In the genomic region with DNA sequence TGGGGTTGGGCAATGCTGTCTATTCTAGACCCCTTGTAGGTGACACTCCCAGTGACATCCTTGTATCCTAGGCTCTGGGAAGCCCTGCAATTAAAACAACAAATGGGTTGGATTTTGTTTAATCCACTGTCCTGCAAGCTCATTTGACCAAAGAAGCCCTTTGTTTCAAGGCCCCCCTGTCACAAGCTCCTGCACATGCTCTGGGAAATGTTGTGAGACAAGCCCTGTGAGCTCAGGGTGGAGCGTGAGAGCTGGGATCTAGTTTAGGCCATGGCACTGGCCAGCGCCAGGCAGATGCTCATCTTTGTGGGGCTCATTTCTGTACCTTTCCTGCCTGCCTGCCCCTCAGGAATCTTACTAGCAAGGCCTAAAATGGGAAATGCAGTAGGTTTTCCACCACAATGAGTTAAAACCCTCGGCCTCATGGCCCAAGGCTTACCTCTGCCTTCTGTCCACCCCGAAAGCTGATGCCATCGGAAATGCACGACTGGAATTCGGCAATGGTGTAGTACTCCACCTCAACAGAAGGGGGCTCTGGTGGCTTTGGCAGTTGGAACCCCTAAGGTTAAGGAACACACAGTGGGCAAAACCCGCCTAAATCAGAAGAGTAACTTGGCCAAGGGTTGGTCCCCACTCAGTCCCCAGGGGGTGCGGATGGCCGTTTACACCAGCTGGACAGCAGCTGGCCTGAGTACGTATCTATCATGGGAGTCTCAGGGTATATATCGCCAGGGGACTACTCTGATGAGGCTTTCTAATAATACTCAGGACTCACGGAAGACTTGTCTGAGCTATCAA, we compare ENCODE assay signal across 1 cellular context.
TF ChIP-seq lines count a peak whose summit lies in the region.

No MANE protein-coding gene starts in this region.

TF ChIP-seq in GM23338, 12 proteins besides CTCF, POLR2A, EP300 and RAD21 (continued from another document):
- TF ChIP-seq REST (IDR thresholded peaks at IDR 0.05; ENCODE audit: unreplicated experiment) (no peak), EZH2 (IDR thresholded peaks at IDR 0.05; ENCODE audit: low read depth, unreplicated experiment) (no peak), ZNF331 (CRISPR knock-in tag; IDR thresholded peaks at IDR 0.05; ENCODE audit: low read depth) (no peak), POLR2AphosphoS5 (IDR thresholded peaks at IDR 0.05; ENCODE audit: low read depth) (no peak), NANOG (IDR thresholded peaks at IDR 0.05; ENCODE audit: borderline replicate concordance) (no peak), ZNF114 (CRISPR knock-in tag; IDR thresholded peaks at IDR 0.05) (no peak), ETS1 (IDR thresholded peaks at IDR 0.05) (no peak)
